33 cellular contexts compared by ENCODE assay signal in genomic region chr15:53482055-53482454, GRCh38.
"Had no signal": no experiment of that assay in that cellular context is flagged by ENCODE, and none has a peak within 500 bp of the region (broad histone marks: within the 10 kb centered on the region; RNA-seq: fewer than 3 reads in every experiment).

No MANE protein-coding gene starts in this region.

- H3K9me3 ChIP-seq: adrenal gland, ascending aorta, body of pancreas, breast epithelium had no signal

- DNase-seq: activated effector memory CD4-positive, alpha-beta T cell treated with anti-CD3 and anti-CD28 coated beads, Interleukin-2, amount 50 U/mL, for 16 hours; activated effector memory CD4-positive, alpha-beta T cell treated with Interleukin-2 at 50 U/mL for 16 hours; activated gamma-delta T cell; activated gamma-delta T cell treated with Interleukin-2 at 50 U/mL for 16 hours; activated naive CD4-positive, alpha-beta T cell; activated naive CD4-positive, alpha-beta T cell treated with anti-CD3 and anti-CD28 coated beads for 36 hours; activated naive CD4-positive, alpha-beta T cell treated with anti-CD3 and anti-CD28 coated beads, Interleukin-2, amount 10 ng/mL, durations not matched to agents 7 days and 5 days; activated naive CD4-positive, alpha-beta T cell treated with anti-CD3 and anti-CD28 coated beads, Interleukin-2, amount 50 U/mL, for 16 hours; activated naive CD4-positive, alpha-beta T cell treated with Interleukin-2 at 50 U/mL for 16 hours; activated naive CD8-positive, alpha-beta T cell treated with anti-CD3 and anti-CD28 coated beads for 36 hours; activated naive CD8-positive, alpha-beta T cell treated with anti-CD3 and anti-CD28 coated beads, Interleukin-2, amount 10 ng/mL, durations not matched to agents 7 days and 5 days; activated naive CD8-positive, alpha-beta T cell treated with anti-CD3 and anti-CD28 coated beads, Interleukin-2, amount 50 U/mL, for 24 hours; activated T-cell treated with anti-CD3 and anti-CD28 coated beads, Interleukin-2, amount 50 U/mL, for 1 hour; activated T-cell treated with anti-CD3 and anti-CD28 coated beads, Interleukin-2, amount 50 U/mL, for 24 hours; activated T-cell treated with anti-CD3 and anti-CD28 coated beads, Interleukin-2, amount 50 U/mL, for 4 hours; activated T-cell treated with anti-CD3 and anti-CD28 coated beads, Interleukin-2, amount 50 U/mL, for 48 hours; activated T-cell treated with anti-CD3 and anti-CD28 coated beads, Interleukin-2, amount 50 U/mL, for 72 hours; adrenal gland; amniotic stem cell; amygdala; anterior cingulate cortex; aorta; body of pancreas; brain microvascular endothelial cell; caudate nucleus; central memory CD4-positive, alpha-beta T cell; cerebellar nuclear complex had no signal

- H3K4me1 ChIP-seq: adrenal gland, ascending aorta, body of pancreas, breast epithelium had no signal

- H3K27ac ChIP-seq: adrenal gland, ascending aorta, body of pancreas, brain microvascular endothelial cell, breast epithelium, cardiac muscle cell had no signal

- FAIRE-seq: astrocyte had no signal

- H3K4me3 ChIP-seq: adrenal gland, ascending aorta, body of pancreas, breast epithelium, cardiac muscle cell had no signal

- H3K36me3 ChIP-seq: adrenal gland, ascending aorta, brain microvascular endothelial cell, breast epithelium, cardiac muscle cell had no signal

- ATAC-seq: activated naive CD4-positive, alpha-beta T cell treated with anti-CD3 and anti-CD28 coated beads, Interleukin-2, amount 50 U/mL, for 72 hours; activated naive CD8-positive, alpha-beta T cell treated with anti-CD3 and anti-CD28 coated beads, Interleukin-2, amount 50 U/mL, for 24 hours; activated T-cell treated with anti-CD3 and anti-CD28 coated beads, Interleukin-2, amount 50 U/mL, for 4 hours; activated T-cell treated with anti-CD3 and anti-CD28 coated beads, Interleukin-2, amount 50 U/mL, for 72 hours; activated T-helper 17 cell treated with anti-CD3 and anti-CD28 coated beads, Interleukin-2, amount 50 U/mL, for 72 hours; body of pancreas had no signal

- H3K27me3 ChIP-seq: adrenal gland, ascending aorta, body of pancreas, brain microvascular endothelial cell, breast epithelium, cardiac muscle cell had no signal
